ENCODE assay signal across 25 cellular contexts in the genomic region with DNA sequence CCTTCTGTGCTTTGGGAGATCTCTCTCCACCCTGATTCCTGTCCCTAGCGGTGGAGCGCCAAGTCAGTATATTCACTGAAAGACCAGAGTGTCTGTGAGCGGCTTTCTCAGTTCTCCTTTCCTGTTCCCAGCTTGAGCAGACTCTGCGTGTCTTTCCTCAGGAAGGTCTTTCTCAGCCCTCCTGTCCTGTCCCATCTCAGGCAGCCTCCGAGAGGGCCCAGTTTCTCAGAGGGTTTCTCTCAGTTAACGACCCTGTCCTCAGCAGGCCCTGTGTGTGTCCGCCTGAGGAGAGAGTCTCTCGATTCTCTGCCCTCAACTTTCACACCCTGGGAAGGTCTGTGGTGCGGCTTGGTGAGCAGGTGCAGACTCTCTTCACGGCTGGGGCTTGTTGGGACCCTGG. TPM values are rescaled to one million over a fixed set of nuclear protein-coding genes. Genes with fewer than 3 reads are reported as not detected.
DNase-seq lines count a peak whose midpoint lies in the region; ATAC-seq and TF ChIP-seq lines count a peak whose summit lies in the region.
"Had no signal": no experiment of that assay in that cellular context is flagged by ENCODE, and none has a peak within 500 bp of the region (broad histone marks: within the 10 kb centered on the region; RNA-seq: fewer than 3 reads in every experiment).

No MANE protein-coding gene starts in this region.

- no peaks in the 10 kb centered on the region for H3K4me1 ChIP-seq in HEK293 (ENCODE audit: control insufficient read depth, insufficient read depth, low read length)

- no peak overlapping the region for H3K27ac Mint-ChIP-seq in activated naive CD4-positive, alpha-beta T cell treated with anti-CD3 and anti-CD28 coated beads, Interleukin-2, amount 50 U/mL, for 72 hours
- H3K27ac Mint-ChIP-seq: activated naive CD8-positive, alpha-beta T cell treated with anti-CD3 and anti-CD28 coated beads for 36 hours; CD8-positive, alpha-beta T cell; H9 had no signal

- H3K36me3 Mint-ChIP-seq in activated naive CD4-positive, alpha-beta T cell treated with anti-CD3 and anti-CD28 coated beads, Interleukin-2, amount 50 U/mL, for 72 hours = no peaks in the 10 kb centered on the region
- H3K36me3 Mint-ChIP-seq: activated naive CD8-positive, alpha-beta T cell treated with anti-CD3 and anti-CD28 coated beads for 36 hours; brain; CD8-positive, alpha-beta T cell had no signal

- no peaks in the 10 kb centered on the region for H3K36me3 ChIP-seq in HEK293 (ENCODE audit: control insufficient read depth in 2 of 2, insufficient read depth in 1 of 2, low read length in 2 of 2)
- H3K36me3 ChIP-seq: ovary, right lobe of liver had no signal

- no peak for TF ChIP-seq CTCF in HEK293 (tag by site-specific recombination; IDR thresholded peaks at IDR 0.05)
- TF ChIP-seq CTCF in RWPE1 (conservative IDR thresholded peaks at IDR 0.05; ENCODE audit: low read depth) = no peak

- no peaks in the 10 kb centered on the region for H3K9me3 Mint-ChIP-seq in activated naive CD4-positive, alpha-beta T cell treated with anti-CD3 and anti-CD28 coated beads, Interleukin-2, amount 50 U/mL, for 72 hours
- H3K9me3 Mint-ChIP-seq: activated naive CD8-positive, alpha-beta T cell treated with anti-CD3 and anti-CD28 coated beads for 36 hours; CD8-positive, alpha-beta T cell; H9 had no signal

- no peak overlapping the region for H3K4me3 ChIP-seq in HEK293 (ENCODE audit: low read depth, low read length)
- H3K4me3 ChIP-seq: ovary, right lobe of liver had no signal

- POLR2A ChIA-PET in HEK293 (lab: Yijun Ruan, JAX) = no interaction called here
- POLR2A ChIA-PET in RWPE1 (lab: Yijun Ruan, JAX; ENCODE audit: low non-redundant PET) = no interaction called here

- H3K27ac ChIP-seq in HEK293 (ENCODE audit: extremely low read depth, low read depth, low read length) (no peak overlapping the region), RWPE1 (no peak overlapping the region)
- H3K27ac ChIP-seq: ovary, right lobe of liver had no signal

- H3K9me3 ChIP-seq in HEK293 (ENCODE audit: control insufficient read depth, insufficient read depth, low read depth, low read length) = no peaks in the 10 kb centered on the region
- H3K9me3 ChIP-seq: ovary, right lobe of liver had no signal

- CTCF ChIA-PET in HEK293 (lab: Yijun Ruan, JAX) = interaction anchor here (0.6 to 13.1 kb wide), 3 partner anchors 79 to 228 kb away, joined by 3 to 526 read pairs (median 3); a partner anchor contains a TSS
- CTCF ChIA-PET in RWPE1 (lab: Yijun Ruan, JAX) = interaction anchor here (1.1 kb wide), 1 partner anchor 9 kb away, joined by 3 read pairs; no protein-coding TSS in a partner anchor

- DNase-seq in CD1c-positive myeloid dendritic cell (ENCODE audit: extremely low spot score) = peak; percentile 50
- peak; percentile 79 for DNase-seq in RPMI8226
- peak; percentile 71 for DNase-seq in myocyte (ENCODE audit: low read depth)
- no peak for DNase-seq in activated naive CD4-positive, alpha-beta T cell treated with anti-CD3 and anti-CD28 coated beads, Interleukin-2, amount 50 U/mL, for 72 hours (ENCODE audit: low spot score in 2 of 2)
- no peak for DNase-seq in RWPE1 (ENCODE audit: low spot score)
- no peak for DNase-seq in HPDE6-E6E7 (ENCODE audit: extremely low spot score)
- DNase-seq in SK-N-DZ (ENCODE audit: low spot score) = no peak
- DNase-seq: activated CD4-positive, CD25-positive, alpha-beta regulatory T cell; activated naive CD8-positive, alpha-beta T cell treated with anti-CD3 and anti-CD28 coated beads for 36 hours; activated T-cell treated with anti-CD3 and anti-CD28 coated beads, Interleukin-2, amount 50 U/mL, for 48 hours; CD8-positive, alpha-beta T cell; DND-41; H9; KG1; left colon; NCI-H1436; NCI-H774; ovary; right lobe of liver; stimulated activated CD4-positive, alpha-beta T cell treated with anti-CD3 and anti-CD28 coated beads, Interleukin-4, amount 100 ng/mL, for 1 hour had no signal

- ATAC-seq in activated naive CD4-positive, alpha-beta T cell treated with anti-CD3 and anti-CD28 coated beads, Interleukin-2, amount 50 U/mL, for 72 hours = no peak
- ATAC-seq: CD8-positive, alpha-beta T cell; left colon; right lobe of liver had no signal

TF ChIP-seq in HEK293, 187 proteins besides CTCF, POLR2A, EP300 and RAD21:
- TF ChIP-seq, protein P1, sequence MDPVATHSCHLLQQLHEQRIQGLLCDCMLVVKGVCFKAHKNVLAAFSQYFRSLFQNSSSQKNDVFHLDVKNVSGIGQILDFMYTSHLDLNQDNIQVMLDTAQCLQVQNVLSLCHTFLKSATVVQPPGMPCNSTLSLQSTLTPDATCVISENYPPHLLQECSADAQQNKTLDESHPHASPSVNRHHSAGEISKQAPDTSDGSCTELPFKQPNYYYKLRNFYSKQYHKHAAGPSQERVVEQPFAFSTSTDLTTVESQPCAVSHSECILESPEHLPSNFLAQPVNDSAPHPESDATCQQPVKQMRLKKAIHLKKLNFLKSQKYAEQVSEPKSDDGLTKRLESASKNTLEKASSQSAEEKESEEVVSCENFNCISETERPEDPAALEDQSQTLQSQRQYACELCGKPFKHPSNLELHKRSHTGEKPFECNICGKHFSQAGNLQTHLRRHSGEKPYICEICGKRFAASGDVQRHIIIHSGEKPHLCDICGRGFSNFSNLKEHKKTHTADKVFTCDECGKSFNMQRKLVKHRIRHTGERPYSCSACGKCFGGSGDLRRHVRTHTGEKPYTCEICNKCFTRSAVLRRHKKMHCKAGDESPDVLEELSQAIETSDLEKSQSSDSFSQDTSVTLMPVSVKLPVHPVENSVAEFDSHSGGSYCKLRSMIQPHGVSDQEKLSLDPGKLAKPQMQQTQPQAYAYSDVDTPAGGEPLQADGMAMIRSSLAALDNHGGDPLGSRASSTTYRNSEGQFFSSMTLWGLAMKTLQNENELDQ (tag by site-specific recombination; IDR thresholded peaks at IDR 0.05; ENCODE audit: low read depth) = no peak
- peak; percentile 39; the same call in 1 of the 2 replicates for TF ChIP-seq ZBTB17 (tag by site-specific recombination; IDR thresholded peaks at IDR 0.05)

RNA-seq across cellular contexts. Expression of a gene that starts 34.0 kb away (rescaled TPM):
- total RNA-seq in myocyte = 5.0 and 7.7 TPM in 2 replicates
- polyA plus RNA-seq in myocyte (2012) = 4.5 TPM
- 1 to 10 TPM; 1.3 to 2.2 TPM for total RNA-seq in activated naive CD4-positive, alpha-beta T cell treated with anti-CD3 and anti-CD28 coated beads, Interleukin-2, amount 50 U/mL, for 72 hours
- 0.01 TPM in 1 of 2 replicates, not detected in the other for polyA plus RNA-seq in SK-N-DZ (2014; cell fraction: cytosol; rRNA removed)
- polyA plus RNA-seq in SK-N-DZ (2014; cell fraction: nucleus; rRNA removed) = 0.02 and 0.06 TPM in 2 replicates
- total RNA-seq: dermis microvascular lymphatic vessel endothelial cell, epithelial cell of proximal tubule, H9 had no signal
- polyA plus RNA-seq: AG04450 had no signal

RNA-seq across cellular contexts. Expression of a gene that starts 41.8 kb away (rescaled TPM):
- 55.6 and 95.2 TPM in 2 replicates for total RNA-seq in myocyte
- polyA plus RNA-seq in myocyte (2012) = 33.6 TPM
- 100 to 1,000 TPM in 1 of 2 donors, 10 to 100 TPM in 1; 87.2 to 185 TPM for total RNA-seq in activated naive CD4-positive, alpha-beta T cell treated with anti-CD3 and anti-CD28 coated beads, Interleukin-2, amount 50 U/mL, for 72 hours
- polyA plus RNA-seq in SK-N-DZ (2014; cell fraction: cytosol; rRNA removed) = 3.5 and 7.4 TPM in 2 replicates
- polyA plus RNA-seq in SK-N-DZ (2014; cell fraction: nucleus; rRNA removed) = 5.1 and 5.3 TPM in 2 replicates

Comparison
In these comparisons a context has a peak if more than half of its experiments do, and no peak if none do; other contexts are left out.
1. DNase-seq: peak in CD1c-positive myeloid dendritic cell (single experiment), RPMI8226 (single experiment) and myocyte (single experiment); none in activated naive CD4-positive, alpha-beta T cell treated with anti-CD3 and anti-CD28 coated beads, Interleukin-2, amount 50 U/mL, for 72 hours (0 of 2), RWPE1 (single experiment), HPDE6-E6E7 (single experiment) and SK-N-DZ (single experiment).